In genomic region chr11:74100735-74101134, GRCh38 we compare ENCODE assay signal across 26 cellular contexts.
"Had no signal": no experiment of that assay in that cellular context is flagged by ENCODE, and none has a peak within 500 bp of the region (broad histone marks: within the 10 kb centered on the region; RNA-seq: fewer than 3 reads in every experiment).

No MANE protein-coding gene starts in this region.

- H3K4me3 ChIP-seq: MG63 had no signal

- ATAC-seq: activated CD8-positive, alpha-beta T cell treated with anti-CD3 and anti-CD28 coated beads, Interleukin-2, amount 10 ng/mL, durations not matched to agents 7 days and 5 days had no signal

- H3K27ac Mint-ChIP-seq: activated CD4-positive, alpha-beta T cell treated with anti-CD3 and anti-CD28 coated beads, Interleukin-2, amount 10 ng/mL, durations not matched to agents 24 days and 14 days; activated CD8-positive, alpha-beta T cell treated with anti-CD3 and anti-CD28 coated beads, Interleukin-2, amount 10 ng/mL, durations not matched to agents 7 days and 5 days; activated naive CD4-positive, alpha-beta T cell treated with anti-CD3 and anti-CD28 coated beads, Interleukin-2, amount 50 U/mL, for 24 hours; activated T-cell treated with anti-CD3 and anti-CD28 coated beads, Interleukin-2, amount 50 U/mL, for 24 hours; activated T-helper 2 cell treated with anti-CD3 and anti-CD28 coated beads, Interferon-gamma antibody, Interleukin-2, Interleukin-4, amounts not matched to agents 10 μg/mL and 5 μg/mL and 100 μg/mL, durations not matched to agents 14 hours and 24 hours and 36 hours; brain; T-helper 2 cell treated with Interferon-gamma antibody and Interleukin-4, amounts not matched to agents 5 μg/mL and 100 μg/mL, for 36 hours had no signal

- H3K27me3 Mint-ChIP-seq: activated CD4-positive, alpha-beta T cell treated with anti-CD3 and anti-CD28 coated beads, Interleukin-2, amount 10 ng/mL, durations not matched to agents 24 days and 14 days; activated naive CD4-positive, alpha-beta T cell treated with anti-CD3 and anti-CD28 coated beads, Interleukin-2, amount 50 U/mL, for 24 hours; activated T-cell treated with anti-CD3 and anti-CD28 coated beads, Interleukin-2, amount 50 U/mL, for 24 hours; brain had no signal

- H3K27me3 ChIP-seq: MG63 had no signal

- H3K9me3 Mint-ChIP-seq: activated CD4-positive, alpha-beta T cell treated with anti-CD3 and anti-CD28 coated beads, Interleukin-2, amount 10 ng/mL, durations not matched to agents 24 days and 14 days; activated naive CD4-positive, alpha-beta T cell treated with anti-CD3 and anti-CD28 coated beads, Interleukin-2, amount 50 U/mL, for 24 hours; activated T-cell treated with anti-CD3 and anti-CD28 coated beads, Interleukin-2, amount 50 U/mL, for 24 hours; activated T-helper 2 cell treated with anti-CD3 and anti-CD28 coated beads, Interferon-gamma antibody, Interleukin-2, Interleukin-4, amounts not matched to agents 10 μg/mL and 5 μg/mL and 100 μg/mL, durations not matched to agents 14 hours and 24 hours and 36 hours; brain; T-helper 2 cell treated with Interferon-gamma antibody and Interleukin-4, amounts not matched to agents 5 μg/mL and 100 μg/mL, for 36 hours had no signal

- H3K4me1 Mint-ChIP-seq: activated CD4-positive, alpha-beta T cell treated with anti-CD3 and anti-CD28 coated beads, Interleukin-2, amount 10 ng/mL, durations not matched to agents 24 days and 14 days had no signal

- DNase-seq: activated CD4-positive, alpha-beta T cell treated with anti-CD3 and anti-CD28 coated beads, Interleukin-2, amount 10 ng/mL, durations not matched to agents 24 days and 14 days; activated CD4-positive, alpha-beta T cell treated with anti-CD3 and anti-CD28 coated beads, Interleukin-2, amount 50 U/mL, for 4 hours; activated CD8-positive, alpha-beta T cell treated with anti-CD3 and anti-CD28 coated beads, Interleukin-2, amount 10 ng/mL, durations not matched to agents 7 days and 5 days; activated gamma-delta T cell; activated naive CD4-positive, alpha-beta T cell treated with Interleukin-2 at 50 U/mL for 16 hours; activated T-cell treated with anti-CD3 and anti-CD28 coated beads, Interleukin-2, amount 50 U/mL, for 24 hours; anterior cingulate cortex; caudate nucleus; cerebellar nuclear complex; Kasumi-1; KG1; MG63; MV-4-11; NCI-H1436 treated with DMSO at 0.1 percent for 48 hours; NCI-H1694 treated with DMSO at 0.1 percent for 48 hours; NCI-H2081; NCI-H2171; NCI-H226; NCI-H510A; NCI-H526; NCI-H748 treated with DMSO at 0.1 percent for 48 hours; Right ventricle myocardium superior had no signal

- H3K4me3 Mint-ChIP-seq: activated CD4-positive, alpha-beta T cell treated with anti-CD3 and anti-CD28 coated beads, Interleukin-2, amount 10 ng/mL, durations not matched to agents 24 days and 14 days; activated CD8-positive, alpha-beta T cell treated with anti-CD3 and anti-CD28 coated beads, Interleukin-2, amount 10 ng/mL, durations not matched to agents 7 days and 5 days; activated naive CD4-positive, alpha-beta T cell treated with anti-CD3 and anti-CD28 coated beads, Interleukin-2, amount 50 U/mL, for 24 hours; activated T-cell treated with anti-CD3 and anti-CD28 coated beads, Interleukin-2, amount 50 U/mL, for 24 hours; brain; T-helper 2 cell treated with Interferon-gamma antibody and Interleukin-4, amounts not matched to agents 5 μg/mL and 100 μg/mL, for 36 hours had no signal

- H3K9me3 ChIP-seq: MG63 had no signal
